ENCODE assay signal across 8 cellular contexts in the genomic region with DNA sequence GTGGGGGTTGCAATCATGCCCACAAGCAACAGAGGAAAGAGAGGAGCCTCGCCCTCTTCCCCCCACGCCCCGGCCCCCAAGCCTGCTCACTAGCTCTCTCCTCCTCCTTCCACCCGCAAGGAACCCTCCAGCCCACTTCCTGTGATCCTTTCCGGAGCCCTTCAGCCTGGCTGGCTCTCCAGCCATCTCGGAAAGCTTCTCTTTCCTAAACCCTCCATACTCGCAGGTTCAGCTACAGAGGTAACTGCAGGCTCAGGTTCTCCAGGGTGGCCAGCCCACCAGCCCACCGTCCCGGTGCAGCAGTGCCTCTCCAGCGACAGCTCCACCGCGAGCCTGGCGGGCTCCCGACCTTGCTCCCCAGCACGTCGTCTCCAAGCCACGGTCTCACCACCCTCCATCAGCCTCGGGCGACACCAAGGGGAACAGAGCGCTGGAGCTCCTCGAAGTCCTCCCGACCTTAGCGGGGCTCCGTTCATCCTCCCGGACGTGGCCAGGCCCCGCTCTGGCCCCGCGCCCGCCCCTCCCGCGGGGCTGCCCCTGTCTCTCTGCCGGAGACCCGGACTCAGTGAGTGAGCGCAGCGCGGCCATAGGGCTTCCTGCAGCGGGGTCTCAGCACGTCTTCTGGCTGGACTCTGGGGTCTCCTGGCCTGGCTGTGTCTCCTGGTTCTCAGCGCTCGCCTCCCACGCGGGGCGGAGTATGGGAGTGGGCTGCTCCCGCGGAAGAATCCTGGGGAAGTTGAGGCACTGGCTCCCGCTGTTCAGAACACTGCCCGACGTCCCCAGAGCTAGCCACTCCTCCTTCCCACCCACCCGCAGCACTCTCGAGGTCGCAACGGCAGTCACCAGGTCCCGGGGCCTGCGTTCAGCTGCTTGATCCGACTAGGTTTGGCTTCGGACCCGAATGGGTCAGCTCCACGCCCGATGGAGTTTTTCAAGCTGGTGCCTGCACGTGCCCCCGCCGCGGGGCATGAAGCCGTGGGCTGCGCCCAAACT. TPM values are rescaled to one million over a fixed set of nuclear protein-coding genes. Genes with fewer than 3 reads are reported as not detected.
DNase-seq lines count a peak whose midpoint lies in the region; ATAC-seq and TF ChIP-seq lines count a peak whose summit lies in the region.

No MANE protein-coding gene starts in this region.

- peak overlapping the region; percentile 77 for H3K4me2 ChIP-seq in mammary epithelial cell (ENCODE audit: insufficient read depth, low read depth, low read length)

- in situ Hi-C loops in mammary epithelial cell (cut with MboI; ENCODE audit: low sequenced_read_pairs in 2 of 2) = no loop called here

- intact Hi-C loops in mammary epithelial cell (cut with micrococcal nuclease) (no loop called here), left colon (cut with DNase I, micrococcal nuclease) (no loop called here)

- no peaks in the 10 kb centered on the region for H4K20me1 ChIP-seq in mammary epithelial cell (ENCODE audit: insufficient read depth, low read length)

- CTCF ChIA-PET in mammary epithelial cell (lab: Charles Lee; ENCODE audit: low non-redundant PET) = interaction anchor here (0.6 to 0.7 kb wide), 3 partner anchors 8 to 295 kb away, joined by 8 to 9 read pairs (median 8); no protein-coding TSS in a partner anchor

- TF ChIP-seq CTCF in mammary epithelial cell (conservative IDR thresholded peaks at IDR 0.05 in 1 of 2, IDR thresholded peaks at IDR 0.05 in 1 of 2; ENCODE audit: extremely low read depth in 1 of 2, insufficient read depth in 1 of 2, low read depth in 1 of 2, low read length in 2 of 2) = no peak

- peak; percentile 32 for DNase-seq in ELR (ENCODE audit: low read depth)
- peak; percentile 81 for DNase-seq in OCI-M1 (lab: John Stamatoyannopoulos, UW)
- no peak for DNase-seq in mammary epithelial cell
- DNase-seq in left colon = peak in 1 of 2 donors; percentile 25
- peak in 2 of 3 donors; percentile 3 to 11 for DNase-seq in stimulated activated CD4-positive, alpha-beta T cell treated with anti-CD3 and anti-CD28 coated beads, TNF-alpha, amount 100 ng/mL, for 48 hours (ENCODE audit: low read depth in 3 of 3)
- DNase-seq in NCI-H1694 treated with DMSO at 0.1 percent for 48 hours (lab: John Stamatoyannopoulos, UW) = no peak
- no peak for DNase-seq in NCI-H510A treated with DMSO at 0.1 percent for 48 hours (lab: John Stamatoyannopoulos, UW)
- no peak for DNase-seq in DMS 273 treated with DMSO at 0.1 percent for 48 hours (lab: John Stamatoyannopoulos, UW)

- peak; percentile 35 for ATAC-seq in left colon

- no TSS peak for BruUV-seq in mammary epithelial cell (replicated peaks; lab: Mats Ljungman, UMichigan)

- H3K27ac ChIP-seq in mammary epithelial cell (ENCODE audit: insufficient read depth, low read depth, low read length) = no peak overlapping the region

- no peak overlapping the region for H3K9ac ChIP-seq in mammary epithelial cell (ENCODE audit: insufficient read depth, low read length)

- peaks cover 6% of the 10 kb centered on the region for H3K4me1 ChIP-seq in mammary epithelial cell (ENCODE audit: insufficient read depth, low read length)

- 19% methylated on average over 18 of the region's 66 CpGs for WGBS in mammary epithelial cell (ENCODE audit: low coverage, missing lambda C conversion rate)

- H3K4me3 ChIP-seq in mammary epithelial cell (replicated peaks in 1 of 3; ENCODE audit: insufficient read depth in 1 of 3, low read depth in 2 of 3, low read length in 3 of 3) = peak overlapping the region in 1 of 3 experiments; percentile 27

- H3K27me3 ChIP-seq in mammary epithelial cell (ENCODE audit: insufficient read depth, low read length) = no peaks in the 10 kb centered on the region

- no peaks in the 10 kb centered on the region for H3K9me3 ChIP-seq in mammary epithelial cell (replicated peaks; ENCODE audit: insufficient read depth, low read length)

- dilution Hi-C loops in mammary epithelial cell (cut with HindIII; ENCODE audit: low sequenced_read_pairs) = no loop called here

- no peaks in the 10 kb centered on the region for H3K79me2 ChIP-seq in mammary epithelial cell (ENCODE audit: insufficient read depth, low read length)

- no peaks in the 10 kb centered on the region for H3K36me3 ChIP-seq in mammary epithelial cell (ENCODE audit: insufficient read depth, low read length)

- peak overlapping the region; percentile 90 for H2AFZ ChIP-seq in mammary epithelial cell (ENCODE audit: low read depth, low read length)

RNA-seq across cellular contexts. Expression of a gene that starts 12.8 kb away (rescaled TPM):
- total RNA-seq in mammary epithelial cell (not detected), left colon (not detected)
- not detected for polyA plus RNA-seq in mammary epithelial cell
- not detected for polyA minus RNA-seq in mammary epithelial cell

RNA-seq across cellular contexts. Expression of a gene that starts 16.8 kb away (rescaled TPM):
- not detected for total RNA-seq in mammary epithelial cell
- polyA plus RNA-seq in mammary epithelial cell = not detected
- polyA minus RNA-seq in mammary epithelial cell = not detected
- 1 to 10 TPM; 1.7 to 2.6 TPM for total RNA-seq in left colon

RNA-seq across cellular contexts. Expression of a gene that starts 31.7 kb away (rescaled TPM):
- total RNA-seq in mammary epithelial cell (1 to 10 TPM in 1 of 2 donors, under 1 TPM in 1; 0.83 to 5.2 TPM), left colon (10 to 100 TPM in 1 of 2 donors, 1 to 10 TPM in 1; 7.2 to 11.8 TPM)
- 2.0 TPM for polyA plus RNA-seq in mammary epithelial cell
- polyA minus RNA-seq in mammary epithelial cell = not detected

RNA-seq across cellular contexts. Expression of a gene that starts 38.4 kb away (rescaled TPM):
- total RNA-seq in mammary epithelial cell (10 to 100 TPM; 11.3 to 25.4 TPM), left colon (10 to 100 TPM; 11.8 to 13.4 TPM)
- 35.5 TPM for polyA plus RNA-seq in mammary epithelial cell
- polyA minus RNA-seq in mammary epithelial cell = 14.8 TPM

Comparison
In these comparisons a context has a peak if more than half of its experiments do, and no peak if none do; other contexts are left out.
1. DNase-seq: peak in ELR (single experiment), OCI-M1 (single experiment) and stimulated activated CD4-positive, alpha-beta T cell treated with anti-CD3 and anti-CD28 coated beads, TNF-alpha, amount 100 ng/mL, for 48 hours (2 of 3); none in mammary epithelial cell (single experiment), NCI-H1694 treated with DMSO at 0.1 percent for 48 hours (single experiment), NCI-H510A treated with DMSO at 0.1 percent for 48 hours (single experiment) and DMS 273 treated with DMSO at 0.1 percent for 48 hours (single experiment).